ENCODE assay signal across 8 cellular contexts in the genomic region with DNA sequence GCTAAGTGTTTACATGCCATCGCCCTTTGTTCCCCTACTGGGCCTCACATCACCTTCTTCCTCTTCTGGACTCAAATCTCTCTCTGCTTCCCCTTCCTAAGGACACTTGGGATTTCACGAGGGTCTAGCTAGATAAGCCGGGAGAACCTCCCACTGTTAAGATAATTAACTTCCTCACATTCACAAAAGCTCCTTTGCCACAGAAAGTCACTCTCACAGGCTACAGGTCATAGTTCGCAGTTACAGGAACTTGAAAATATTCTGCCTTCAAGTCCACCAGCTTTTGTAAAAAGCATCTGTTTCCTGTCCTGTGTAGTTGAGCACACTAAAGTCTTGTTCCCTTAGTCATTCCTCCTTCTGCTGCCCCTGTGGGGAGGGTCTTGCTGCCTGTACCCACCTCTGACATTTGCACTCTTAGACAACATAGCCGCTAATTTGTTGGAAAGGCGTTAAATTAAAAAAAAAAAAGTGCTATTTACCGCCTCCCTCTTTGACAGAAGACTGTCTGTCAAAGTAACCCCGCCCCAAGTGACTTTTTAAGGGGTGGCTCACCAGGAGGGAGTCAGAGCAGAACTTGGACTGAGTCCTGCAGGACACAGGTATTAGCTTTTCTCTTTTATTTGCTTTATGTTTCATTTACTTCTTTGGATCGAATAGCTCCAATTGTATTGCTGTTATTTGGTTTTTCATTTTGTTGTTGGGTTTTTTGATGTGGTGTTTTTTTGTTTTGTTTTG. TPM values are rescaled to one million over a fixed set of nuclear protein-coding genes. Genes with fewer than 3 reads are reported as not detected.
A peak's percentile ranks its signal among the peaks of the same experiment; 100 is the strongest.
DNase-seq lines count a peak whose midpoint lies in the region; ATAC-seq and TF ChIP-seq lines count a peak whose summit lies in the region.

No MANE protein-coding gene starts in this region.

- H3K4me3 Mint-ChIP-seq in osteocyte (ENCODE audit: unreplicated experiment) = no peak overlapping the region
- H3K4me3 Mint-ChIP-seq in HFFc6 = no peak overlapping the region

- WGBS in esophagus muscularis mucosa = 19% methylated on average over 9 of the region's 9 CpGs

- H3K36me3 ChIP-seq in esophagus muscularis mucosa (no peaks in the 10 kb centered on the region), SJCRH30 (no peaks in the 10 kb centered on the region)

- H3K9me3 ChIP-seq in esophagus muscularis mucosa = no peaks in the 10 kb centered on the region
- peaks cover 8% of the 10 kb centered on the region for H3K9me3 ChIP-seq in SJCRH30 (replicated peaks)

- no peaks in the 10 kb centered on the region for H3K9me3 Mint-ChIP-seq in osteocyte (ENCODE audit: unreplicated experiment)
- peaks cover 3% of the 10 kb centered on the region; the same call in 1 of the 2 replicates for H3K9me3 Mint-ChIP-seq in HFFc6

- H3K27me3 ChIP-seq in esophagus muscularis mucosa (peaks cover 0 to 36% (median 0%) of the 10 kb centered on the region in 4 donors), SJCRH30 (peaks cover 13% of the 10 kb centered on the region; the same call in 1 of the 2 replicates)

- peak; percentile 56 for ATAC-seq in HG03378 (IDR thresholded peaks at IDR 0.05; ENCODE audit: unreplicated experiment)

- TF ChIP-seq EP300 in esophagus muscularis mucosa (IDR thresholded peaks at IDR 0.05) = no peak

- peak; percentile 70 to 80 for DNase-seq in activated CD4-positive, alpha-beta T cell treated with anti-CD3 and anti-CD28 coated beads for 4 hours
- DNase-seq in esophagus muscularis mucosa (ENCODE audit: extremely low spot score) (no peak), osteocyte (ENCODE audit: extremely low spot score, unreplicated experiment) (no peak), SJCRH30 (no peak), HFFc6 (no peak)
- DNase-seq in stimulated activated CD4-positive, alpha-beta T cell treated with anti-CD3 and anti-CD28 coated beads, Interleukin-2, amount 100 ng/mL, for 48 hours = peak; percentile 63 to 64

- H3K27ac Mint-ChIP-seq in osteocyte (ENCODE audit: unreplicated experiment) = no peak overlapping the region
- no peak overlapping the region for H3K27ac Mint-ChIP-seq in HFFc6

- H3K36me3 Mint-ChIP-seq in osteocyte (ENCODE audit: unreplicated experiment) (no peaks in the 10 kb centered on the region), HFFc6 (ENCODE audit: low read depth) (no peaks in the 10 kb centered on the region)

- intact Hi-C loops in esophagus muscularis mucosa (cut with DNase I) = no loop called here

- H3K4me1 ChIP-seq in esophagus muscularis mucosa (peaks cover 9 to 13% (median 11%) of the 10 kb centered on the region in 4 donors), SJCRH30 (peaks cover 4% of the 10 kb centered on the region; the same call in 1 of the 2 replicates)

- TF ChIP-seq POLR2A in esophagus muscularis mucosa (IDR thresholded peaks at IDR 0.05; ENCODE audit: low read depth) = no peak

- H3K4me1 Mint-ChIP-seq in osteocyte (ENCODE audit: unreplicated experiment) = no peaks in the 10 kb centered on the region
- no peaks in the 10 kb centered on the region for H3K4me1 Mint-ChIP-seq in HFFc6 (ENCODE audit: low read depth)

- H3K27me3 Mint-ChIP-seq in osteocyte (ENCODE audit: unreplicated experiment) (peaks cover 39% of the 10 kb centered on the region), HFFc6 (ENCODE audit: insufficient read depth) (peaks cover 40% of the 10 kb centered on the region)

- H3K4me3 ChIP-seq in GM12875 (ENCODE audit: low read depth, low read length) (peak overlapping the region; percentile 69), esophagus muscularis mucosa (peak overlapping the region in 1 of 4 donors; percentile 37), SJCRH30 (no peak overlapping the region)

- peak overlapping the region; percentile 17 to 49 (median 44) for H3K27ac ChIP-seq in esophagus muscularis mucosa (replicated peaks in 1 of 4)
- no peak overlapping the region for H3K27ac ChIP-seq in SJCRH30

- TF ChIP-seq CTCF in GM12875 (IDR thresholded peaks at IDR 0.05; ENCODE audit: borderline replicate concordance, insufficient read depth, low read depth, low read length) (no peak), esophagus muscularis mucosa (IDR thresholded peaks at IDR 0.05) (no peak), osteocyte (IDR thresholded peaks at IDR 0.05) (no peak), HFFc6 (IDR thresholded peaks at IDR 0.05) (no peak)

RNA-seq across cellular contexts. Expression of a gene that starts 26.8 kb away (rescaled TPM):
- total RNA-seq in esophagus muscularis mucosa (1 to 10 TPM in 1 of 4 donors, under 1 TPM in 1, not detected in 2; 0.83 to 1.8 TPM), osteocyte (not detected in 2 replicates)
- 5.5 and 5.6 TPM in 2 replicates for total RNA-seq in SJCRH30 (2014; rRNA removed; shearing (Covaris generic))
- total RNA-seq in HFFc6 (2021; fragmentation: NEBNext Ultra II Directional; extraction: Animal tissue kit (Norgen Biotek cat#: 25700)) = not detected

Comparison
In these comparisons a context has a peak if more than half of its experiments do, and no peak if none do; other contexts are left out.
1. DNase-seq: peak in activated CD4-positive, alpha-beta T cell treated with anti-CD3 and anti-CD28 coated beads for 4 hours (2 of 2) and stimulated activated CD4-positive, alpha-beta T cell treated with anti-CD3 and anti-CD28 coated beads, Interleukin-2, amount 100 ng/mL, for 48 hours (2 of 2); none in esophagus muscularis mucosa (single experiment), osteocyte (single experiment), SJCRH30 (0 of 2) and HFFc6 (single experiment).